2 cellular contexts compared by ENCODE assay signal in genomic region chr11:65591939-65592814, GRCh38.
TF ChIP-seq lines count a peak whose summit lies in the region.

No MANE protein-coding gene starts in this region.

TF ChIP-seq in endothelial cell of umbilical vein, 7 proteins besides CTCF, POLR2A, EP300 and RAD21:
- TF ChIP-seq JUN (IDR thresholded peaks at IDR 0.05; ENCODE audit: borderline replicate concordance, insufficient read depth, insufficient read length, low read depth) (no peak), POLR2AphosphoS5 (IDR thresholded peaks at IDR 0.05; ENCODE audit: insufficient read depth, low read depth, low read length) (peak; percentile 84)
TF ChIP-seq in endothelial cell of umbilical vein: peak in this region for 1.

TF ChIP-seq in HEK293T, 16 proteins besides CTCF, POLR2A, EP300 and RAD21:
- TF ChIP-seq FOXM1 (IDR thresholded peaks at IDR 0.05; ENCODE audit: borderline replicate concordance) = no peak
- TF ChIP-seq ZNF384 (IDR thresholded peaks at IDR 0.05) = no peak
- no peak for TF ChIP-seq L3MBTL2 (conservative IDR thresholded peaks at IDR 0.05)
- no peak for TF ChIP-seq FOXK2 (IDR thresholded peaks at IDR 0.05)
- no peak for TF ChIP-seq FOXA1 (IDR thresholded peaks at IDR 0.05)
